Comparison of ENCODE assay signal across 25 cellular contexts in genomic region chr6:165086746-165087145, GRCh38.
"Had no signal": no experiment of that assay in that cellular context is flagged by ENCODE, and none has a peak within 500 bp of the region (broad histone marks: within the 10 kb centered on the region; RNA-seq: fewer than 3 reads in every experiment).

No MANE protein-coding gene starts in this region.

- FAIRE-seq: colon, islet of Langerhans, keratinocyte had no signal

- H3K27ac ChIP-seq: coronary artery, epithelial cell of prostate, esophagus squamous epithelium, gastrocnemius medialis, heart right ventricle, left lung, lower lobe of right lung had no signal

- DNase-seq: dermis blood vessel endothelial cell; effector CD8-positive, alpha-beta T cell; effector memory CD8-positive, alpha-beta T cell; endodermal cell; erythroblast; esophagus squamous epithelium; foreskin fibroblast; foreskin melanocyte; gastrocnemius medialis; glutamatergic neuron; head of caudate nucleus; heart right ventricle; hippocampal formation; left cardiac atrium; left lung; left ventricle myocardium superior; lower lobe of right lung; mesenchymal stem cell; mucosa of descending colon; naive B cell had no signal

- H3K4me3 ChIP-seq: coronary artery, esophagus squamous epithelium, gastrocnemius medialis, heart right ventricle, left lung, lower lobe of right lung, mucosa of descending colon had no signal
